In genomic region chr10:62594093-62594520, GRCh38 we compare ENCODE assay signal across 8 cellular contexts.
A peak's percentile ranks its signal among the peaks of the same experiment; 100 is the strongest.
DNase-seq lines count a peak whose midpoint lies in the region; ATAC-seq, FAIRE-seq and TF ChIP-seq lines count a peak whose summit lies in the region.

No MANE protein-coding gene starts in this region.

- H3K18ac ChIP-seq in trophoblast cell (ENCODE audit: low read length), result no peak overlapping the region

- no peak overlapping the region for H2BK120ac ChIP-seq in trophoblast cell (ENCODE audit: insufficient read depth, low read length, poor library complexity)

- no peak overlapping the region for H2BK5ac ChIP-seq in trophoblast cell (ENCODE audit: low read depth, low read length, poor library complexity)

- intact Hi-C loops in activated naive CD4-positive, alpha-beta T cell treated with anti-CD3 and anti-CD28 coated beads for 36 hours (cut with micrococcal nuclease), result loop anchor here (1.0 to 5.0 kb wide), 8 partner anchors 102 to 1128 kb away; no protein-coding TSS in a partner anchor

- H3K36me3 Mint-ChIP-seq in activated naive CD4-positive, alpha-beta T cell treated with anti-CD3 and anti-CD28 coated beads for 36 hours (ENCODE audit: low read depth), result no peaks in the 10 kb centered on the region
- no peaks in the 10 kb centered on the region for H3K36me3 Mint-ChIP-seq in glutamatergic neuron (ENCODE audit: unreplicated experiment)

- no peak overlapping the region for H2AK5ac ChIP-seq in trophoblast cell (ENCODE audit: low read length)

- peak; percentile 80 for TF ChIP-seq CTCF in glutamatergic neuron (IDR thresholded peaks at IDR 0.05; ENCODE audit: partially characterized antibody, unreplicated experiment)

- no peak overlapping the region for H3K4me3 Mint-ChIP-seq in activated naive CD4-positive, alpha-beta T cell treated with anti-CD3 and anti-CD28 coated beads for 36 hours
- H3K4me3 Mint-ChIP-seq in glutamatergic neuron (ENCODE audit: unreplicated experiment), result peak overlapping the region; percentile 13

- H3K4me2 ChIP-seq in trophoblast cell (ENCODE audit: low read length), result no peak overlapping the region

- no peaks in the 10 kb centered on the region for H3K36me3 ChIP-seq in trophoblast cell (ENCODE audit: control insufficient read depth in 1 of 2, insufficient read depth in 2 of 2, low read length in 2 of 2)

- peak; percentile 71 for ATAC-seq in GM18858 (IDR thresholded peaks at IDR 0.05; ENCODE audit: unreplicated experiment)
- ATAC-seq in HG03103 (IDR thresholded peaks at IDR 0.05; ENCODE audit: low read depth, unreplicated experiment), result peak; percentile 59

- H3K9me3 ChIP-seq in trophoblast cell (ENCODE audit: insufficient read depth, low read depth, low read length), result no peaks in the 10 kb centered on the region

- H3K23ac ChIP-seq in trophoblast cell (ENCODE audit: low read length), result no peak overlapping the region

- H3K14ac ChIP-seq in trophoblast cell (ENCODE audit: low read length), result no peak overlapping the region

- no peak overlapping the region for H2BK12ac ChIP-seq in trophoblast cell (ENCODE audit: low read length)

- no peak overlapping the region for H3K9ac ChIP-seq in trophoblast cell (ENCODE audit: low read length)

- no peak overlapping the region for H2AFZ ChIP-seq in trophoblast cell (ENCODE audit: insufficient read depth, low read length, poor library complexity)

- H3K79me1 ChIP-seq in trophoblast cell (ENCODE audit: low read length), result no peaks in the 10 kb centered on the region

- DNase-seq in AML-193 (lab: John Stamatoyannopoulos, UW) (peak; percentile 52 to 65), RCC 7860 (ENCODE audit: low spot score) (peak; percentile 61), glutamatergic neuron (peak; percentile 69), trophoblast cell (peak; percentile 56 to 73)
- peak; percentile 66 for DNase-seq in activated naive CD4-positive, alpha-beta T cell treated with anti-CD3 and anti-CD28 coated beads for 36 hours
- DNase-seq in NK-92 treated with Interleukin-12 subunit alpha and Interleukin-12 subunit beta, amount 100 ng/mL, for 24 hours (lab: John Stamatoyannopoulos, UW), result no peak

- H4K12ac ChIP-seq in trophoblast cell (ENCODE audit: low read depth, low read length), result no peak overlapping the region

- no peak overlapping the region for H3K27ac Mint-ChIP-seq in activated naive CD4-positive, alpha-beta T cell treated with anti-CD3 and anti-CD28 coated beads for 36 hours
- no peak overlapping the region for H3K27ac Mint-ChIP-seq in glutamatergic neuron (ENCODE audit: unreplicated experiment)

- no peak overlapping the region for H3K4ac ChIP-seq in trophoblast cell (ENCODE audit: low read depth, low read length)

- H3K79me2 ChIP-seq in trophoblast cell (ENCODE audit: control insufficient read depth, insufficient read depth, low read length, poor library complexity), result no peaks in the 10 kb centered on the region

- no CpG with 5 or more reads among the region's 3 CpGs for WGBS in trophoblast cell (ENCODE audit: extremely low coverage, insufficient coverage, insufficient read length)

- no peaks in the 10 kb centered on the region for H3K4me1 ChIP-seq in trophoblast cell (ENCODE audit: control insufficient read depth in 1 of 2, insufficient read depth in 2 of 2, low read length in 2 of 2)

- H4K91ac ChIP-seq in trophoblast cell (ENCODE audit: low read depth, low read length), result no peak overlapping the region

- H3K4me1 Mint-ChIP-seq in activated naive CD4-positive, alpha-beta T cell treated with anti-CD3 and anti-CD28 coated beads for 36 hours (ENCODE audit: low read depth), result peaks cover 2% of the 10 kb centered on the region
- no peaks in the 10 kb centered on the region for H3K4me1 Mint-ChIP-seq in glutamatergic neuron (ENCODE audit: low read depth, unreplicated experiment)

- peaks cover 7% of the 10 kb centered on the region for H3K27me3 Mint-ChIP-seq in activated naive CD4-positive, alpha-beta T cell treated with anti-CD3 and anti-CD28 coated beads for 36 hours (ENCODE audit: low read depth)
- peaks cover 1% of the 10 kb centered on the region for H3K27me3 Mint-ChIP-seq in glutamatergic neuron (ENCODE audit: unreplicated experiment)

- peak; percentile 69 for FAIRE-seq in RCC 7860 (lab: Jason Lieb, UNC)

- H3K27ac ChIP-seq in trophoblast cell (ENCODE audit: low read depth, low read length), result no peak overlapping the region

- no peaks in the 10 kb centered on the region for H3K9me3 Mint-ChIP-seq in activated naive CD4-positive, alpha-beta T cell treated with anti-CD3 and anti-CD28 coated beads for 36 hours
- H3K9me3 Mint-ChIP-seq in glutamatergic neuron (ENCODE audit: unreplicated experiment), result peaks cover 2% of the 10 kb centered on the region

- H4K8ac ChIP-seq in trophoblast cell (ENCODE audit: low read depth, low read length), result no peak overlapping the region

- CTCF ChIA-PET in activated naive CD4-positive, alpha-beta T cell treated with anti-CD3 and anti-CD28 coated beads for 36 hours (lab: Charles Lee), result interaction anchor here (0.6 to 2.7 kb wide), 27 partner anchors 12 to 1126 kb away, joined by 3 to 24 read pairs (median 4); no protein-coding TSS in a partner anchor

- H3K27me3 ChIP-seq in trophoblast cell (ENCODE audit: insufficient read depth, low read length), result no peaks in the 10 kb centered on the region

- no peak overlapping the region for H3K4me3 ChIP-seq in trophoblast cell (ENCODE audit: low read depth, low read length)
